ENCODE assay signal across 9 cellular contexts in genomic region chr19:3154447-3154846, GRCh38. TPM values are rescaled to one million over a fixed set of nuclear protein-coding genes. Genes with fewer than 3 reads are reported as not detected.
DNase-seq lines count a peak whose midpoint lies in the region; ATAC-seq and TF ChIP-seq lines count a peak whose summit lies in the region.
"Not testable (repeated sequence)": the region's sequence is repeated elsewhere in the genome, so short reads cannot be mapped to it uniquely, and the experiment has no call there.
"Had no signal": no experiment of that assay in that cellular context is flagged by ENCODE, and none has a peak within 500 bp of the region (broad histone marks: within the 10 kb centered on the region; RNA-seq: fewer than 3 reads in every experiment).

No MANE protein-coding gene starts in this region.

- 68% methylated on average over 3 of the region's 3 CpGs for WGBS in SK-N-SH (ENCODE audit: low lambda C conversion rate)
- 67% methylated on average over 1 of the region's 3 CpGs for whole genome bisulfite sequencing in mammary epithelial cell (ENCODE audit: low coverage, missing lambda C conversion rate)
- 87 to 92% (median 89%) methylated on average over 3 of the region's 3 CpGs for WGBS in heart left ventricle, 4 donors

- TF ChIP-seq CTCF in A673 (conservative IDR thresholded peaks at IDR 0.05; ENCODE audit: low read depth, low read length); DOHH2 (IDR thresholded peaks at IDR 0.05; ENCODE audit: low read depth, low read length, poor library complexity, severe bottlenecking); SK-N-SH (IDR thresholded peaks at IDR 0.05); mammary epithelial cell (conservative IDR thresholded peaks at IDR 0.05 in 1 of 2, IDR thresholded peaks at IDR 0.05 in 1 of 2; ENCODE audit: extremely low read depth in 1 of 2, insufficient read depth in 1 of 2, low read depth in 1 of 2, low read length in 2 of 2); heart left ventricle (IDR thresholded peaks at IDR 0.05); neutrophil (IDR thresholded peaks at IDR 0.05): not testable (repeated sequence)

- not testable (repeated sequence) for H3K27me3 ChIP-seq in A673 (replicated peaks; ENCODE audit: insufficient read depth, low read depth, low read length, poor library complexity); DOHH2 (ENCODE audit: control insufficient read depth, low read length); SK-N-SH (ENCODE audit: insufficient read depth); mammary epithelial cell (ENCODE audit: insufficient read depth, low read length); heart left ventricle; neutrophil
- H3K27me3 ChIP-seq in subcutaneous abdominal adipose tissue (ENCODE audit: control insufficient read depth in 5 of 5, insufficient read depth in 4 of 5, low read length in 5 of 5), result peaks cover 0 to 15% (median 3%) of the 10 kb centered on the region in 5 donors

- not testable (repeated sequence) for H3K79me2 ChIP-seq in DOHH2 (ENCODE audit: control insufficient read depth, low read length); SK-N-SH (ENCODE audit: insufficient read depth)
- H3K79me2 ChIP-seq in mammary epithelial cell (ENCODE audit: insufficient read depth, low read length), result peaks cover 45% of the 10 kb centered on the region

- not testable (repeated sequence) for DNase-seq in A673 (ENCODE audit: low spot score); Jurkat, Clone E6-1 (ENCODE audit: low read depth, low spot score); SK-N-SH; mammary epithelial cell; heart left ventricle

- not testable (repeated sequence) for TF ChIP-seq EP300 in SK-N-SH (IDR thresholded peaks at IDR 0.05; ENCODE audit: borderline replicate concordance in 1 of 2, low read depth in 1 of 2, low read length in 1 of 2)

- ATAC-seq in heart left ventricle, result not testable (repeated sequence)

- POLR2A ChIA-PET in A673 (lab: Charles Lee; ENCODE audit: low non-redundant PET); SK-N-SH (lab: Yijun Ruan, JAX): not testable (repeated sequence)

- H3K4me2 ChIP-seq in DOHH2 (ENCODE audit: low read length), result peak overlapping the region; percentile 62
- H3K4me2 ChIP-seq in SK-N-SH, result peak overlapping the region; percentile 57
- H3K4me2 ChIP-seq in mammary epithelial cell (ENCODE audit: insufficient read depth, low read depth, low read length), result peak overlapping the region; percentile 71

- dilution Hi-C loops in mammary epithelial cell (cut with HindIII; ENCODE audit: low sequenced_read_pairs), result not testable (repeated sequence)

- not testable (repeated sequence) for H3K36me3 ChIP-seq in A673 (ENCODE audit: insufficient read depth, low read length, poor library complexity, severe bottlenecking); DOHH2 (ENCODE audit: control insufficient read depth, low read length); SK-N-SH (replicated peaks in 1 of 2; ENCODE audit: control insufficient read depth in 1 of 2, insufficient read depth in 2 of 2, low read length in 1 of 2)
- H3K36me3 ChIP-seq in mammary epithelial cell (ENCODE audit: insufficient read depth, low read length) (peaks cover 13% of the 10 kb centered on the region), heart left ventricle (peaks cover 0 to 36% (median 0%) of the 10 kb centered on the region in 9 donors), neutrophil (peaks cover 44% of the 10 kb centered on the region), subcutaneous abdominal adipose tissue (ENCODE audit: control insufficient read depth in 5 of 5, insufficient read depth in 5 of 5, low read length in 5 of 5) (peaks cover 0 to 24% (median 5%) of the 10 kb centered on the region in 5 donors)

- H4K20me1 ChIP-seq in DOHH2 (ENCODE audit: control insufficient read depth, insufficient read depth, low read depth, low read length); SK-N-SH (ENCODE audit: insufficient read depth); mammary epithelial cell (ENCODE audit: insufficient read depth, low read length): not testable (repeated sequence)

- not testable (repeated sequence) for TF ChIP-seq RAD21 in SK-N-SH (IDR thresholded peaks at IDR 0.05; ENCODE audit: low read length)

- not testable (repeated sequence) for H3F3A ChIP-seq in DOHH2 (ENCODE audit: control insufficient read depth, insufficient read depth); SK-N-SH (replicated peaks; ENCODE audit: insufficient read depth)

- CTCF ChIA-PET in A673 (lab: Charles Lee); SK-N-SH (lab: Yijun Ruan, JAX): not testable (repeated sequence)
- CTCF ChIA-PET in mammary epithelial cell (lab: Charles Lee; ENCODE audit: low non-redundant PET), result interaction anchor here (0.6 kb wide), 1 partner anchor 12 kb away, joined by 3 read pairs; no protein-coding TSS in a partner anchor

- intact Hi-C loops in A673 (cut with micrococcal nuclease; ENCODE audit: unreplicated experiment), result not testable (repeated sequence)
- intact Hi-C loops in mammary epithelial cell (cut with micrococcal nuclease), result loop anchor here (2.0 kb wide), 2 partner anchors 18 to 22 kb away; partner anchors contain the start of gene GNA15
- intact Hi-C loops in heart left ventricle (cut with DNase I), result loop anchor here in 1 of 10 donors (10.0 kb wide), 1 partner anchor 270 kb away; no protein-coding TSS in a partner anchor

- not testable (repeated sequence) for TF ChIP-seq POLR2A in heart left ventricle (IDR thresholded peaks at IDR 0.05)

- not testable (repeated sequence) for BruUV-seq in A673 (replicated peaks; lab: Mats Ljungman, UMichigan)
- BruUV-seq in mammary epithelial cell (replicated peaks; lab: Mats Ljungman, UMichigan), result TSS peak; percentile 73

- not testable (repeated sequence) for H3K9me2 ChIP-seq in DOHH2 (replicated peaks; ENCODE audit: control insufficient read depth, low read length); SK-N-SH

- peak overlapping the region; percentile 71 for H3K9ac ChIP-seq in SK-N-SH
- peak overlapping the region; percentile 70 for H3K9ac ChIP-seq in mammary epithelial cell (ENCODE audit: insufficient read depth, low read length)
- H3K9ac ChIP-seq in subcutaneous abdominal adipose tissue (ENCODE audit: low read length in 5 of 5), result not testable (repeated sequence)

- in situ Hi-C loops in mammary epithelial cell (cut with MboI; ENCODE audit: low sequenced_read_pairs in 2 of 2), result not testable (repeated sequence)

- not testable (repeated sequence) for H3K4me1 ChIP-seq in A673 (ENCODE audit: insufficient read depth, low read length, poor library complexity, severe bottlenecking); SK-N-SH (ENCODE audit: control insufficient read depth in 1 of 2, insufficient read depth in 2 of 2, low read depth in 1 of 2, low read length in 1 of 2); neutrophil (ENCODE audit: control insufficient read depth in 1 of 2, insufficient read depth in 1 of 2, low read depth in 1 of 2, low read length in 1 of 2)
- peaks cover 16% of the 10 kb centered on the region for H3K4me1 ChIP-seq in DOHH2 (ENCODE audit: control insufficient read depth, low read length)
- H3K4me1 ChIP-seq in mammary epithelial cell (ENCODE audit: insufficient read depth, low read length), result peaks cover 31% of the 10 kb centered on the region
- peaks cover 0 to 17% (median 6%) of the 10 kb centered on the region in 12 donors for H3K4me1 ChIP-seq in heart left ventricle
- peaks cover 0 to 18% (median 8%) of the 10 kb centered on the region in 5 donors for H3K4me1 ChIP-seq in subcutaneous abdominal adipose tissue (ENCODE audit: control insufficient read depth in 5 of 5, insufficient read depth in 5 of 5, low read length in 5 of 5)

- H3K9me3 ChIP-seq in A673 (ENCODE audit: low read depth, low read length, poor library complexity, severe bottlenecking); DOHH2 (ENCODE audit: control insufficient read depth, insufficient read depth, low read length); SK-N-SH; mammary epithelial cell (replicated peaks; ENCODE audit: insufficient read depth, low read length); heart left ventricle; neutrophil; subcutaneous abdominal adipose tissue (ENCODE audit: control insufficient read depth in 5 of 5, low read length in 5 of 5): not testable (repeated sequence)

- H3K27ac ChIP-seq in A673 (ENCODE audit: low read depth, low read length, poor library complexity, severe bottlenecking) (peak overlapping the region; percentile 58), SK-N-SH (ENCODE audit: low read depth in 2 of 2, low read length in 1 of 2) (peak overlapping the region in 1 of 2 experiments; percentile 96; a peak in 2 of 4 replicates), mammary epithelial cell (ENCODE audit: insufficient read depth, low read depth, low read length) (peak overlapping the region; percentile 96), heart left ventricle (peak overlapping the region in 11 of 12 donors; percentile 0 to 90 (median 77)), neutrophil (peak overlapping the region; percentile 36), subcutaneous abdominal adipose tissue (ENCODE audit: low read depth, low read length) (peak overlapping the region; percentile 30)
- H3K27ac ChIP-seq in DOHH2 (ENCODE audit: low read depth, low read length), result not testable (repeated sequence)

- not testable (repeated sequence) for H2AFZ ChIP-seq in SK-N-SH (ENCODE audit: low read depth); mammary epithelial cell (ENCODE audit: low read depth, low read length)

- not testable (repeated sequence) for H3K4me3 ChIP-seq in A673 (ENCODE audit: low read depth, low read length, poor library complexity, severe bottlenecking); neutrophil (ENCODE audit: low read depth in 1 of 2, low read length in 1 of 2)
- peak overlapping the region; percentile 54 for H3K4me3 ChIP-seq in DOHH2 (ENCODE audit: low read length)
- H3K4me3 ChIP-seq in Jurkat, Clone E6-1 (ENCODE audit: low read length), result peak overlapping the region; percentile 41
- peak overlapping the region; percentile 8 to 28; a peak in 2 of 4 replicates for H3K4me3 ChIP-seq in SK-N-SH (ENCODE audit: low read depth in 2 of 2, low read length in 1 of 2)
- peak overlapping the region in 1 of 3 experiments; percentile 22 for H3K4me3 ChIP-seq in mammary epithelial cell (replicated peaks in 1 of 3; ENCODE audit: insufficient read depth in 1 of 3, low read depth in 2 of 3, low read length in 3 of 3)
- H3K4me3 ChIP-seq in heart left ventricle, result peak overlapping the region in 4 of 12 donors; percentile 0 to 34 (median 20)
- H3K4me3 ChIP-seq in subcutaneous abdominal adipose tissue (ENCODE audit: low read depth in 1 of 5, low read length in 5 of 5), result peak overlapping the region in 1 of 5 donors; percentile 14

RNA-seq across cellular contexts. Expression of gene GNA15, which starts 18.6 kb away (rescaled TPM):
- total RNA-seq in A673 (2021), result 0.26 TPM in 1 of 2 replicates, not detected in the other
- polyA plus RNA-seq in Jurkat, Clone E6-1 (2012; ENCODE audit: insufficient read depth, insufficient read length), result 53.0 TPM
- 0.05 and 0.13 TPM in 2 replicates for polyA plus RNA-seq in SK-N-SH (2012; rRNA removed)
- 0.03 and 0.04 TPM in 2 replicates for polyA plus RNA-seq in SK-N-SH (2012; cell fraction: cytosol; rRNA removed)
- 0.15 and 0.21 TPM in 2 replicates for polyA plus RNA-seq in SK-N-SH (2012; cell fraction: nucleus; rRNA removed)
- total RNA-seq in mammary epithelial cell, result 100 to 1,000 TPM in 1 of 2 donors, 10 to 100 TPM in 1; 28.7 to 110 TPM
- 57.1 TPM for polyA plus RNA-seq in mammary epithelial cell
- 43.7 TPM for polyA minus RNA-seq in mammary epithelial cell
- 10 to 100 TPM in 1 of 9 donors, 1 to 10 TPM in 8; 1.1 to 15.2 (median 2.1) TPM for total RNA-seq in heart left ventricle
- 1 to 10 TPM in 1 of 2 donors, under 1 TPM in 1; 0.69 to 1.5 TPM for polyA plus RNA-seq in heart left ventricle

RNA-seq across cellular contexts. Expression of gene S1PR4, which starts 24.1 kb away (rescaled TPM):
- total RNA-seq in A673 (2021) (not detected in 2 replicates), mammary epithelial cell (under 1 TPM; 0.67 to 0.94 TPM), heart left ventricle (1 to 10 TPM in 4 of 9 donors, under 1 TPM in 5; 0.35 to 5.5 (median 0.87) TPM)
- not detected for polyA plus RNA-seq in Jurkat, Clone E6-1 (2012; ENCODE audit: insufficient read depth, insufficient read length)
- polyA plus RNA-seq in SK-N-SH (2012; rRNA removed) (not detected in 2 replicates), mammary epithelial cell (0.10 TPM), heart left ventricle (1 to 10 TPM; 1.4 to 1.7 TPM)
- not detected in 2 replicates for polyA plus RNA-seq in SK-N-SH (2012; cell fraction: cytosol; rRNA removed)
- 0.18 and 0.27 TPM in 2 replicates for polyA plus RNA-seq in SK-N-SH (2012; cell fraction: nucleus; rRNA removed)
- polyA minus RNA-seq in mammary epithelial cell, result not detected
- total RNA-seq: kidney epithelial cell had no signal

RNA-seq across cellular contexts. Expression of gene NCLN, which starts 31.3 kb away (rescaled TPM):
- total RNA-seq in A673 (2021) (104 and 122 TPM in 2 replicates), mammary epithelial cell (10 to 100 TPM; 55.5 to 95.3 TPM), heart left ventricle (10 to 100 TPM; 16.7 to 47.5 (median 26.4) TPM)
- polyA plus RNA-seq in Jurkat, Clone E6-1 (2012; ENCODE audit: insufficient read depth, insufficient read length), result 65.8 TPM
- polyA plus RNA-seq in SK-N-SH (2012; rRNA removed) (67.0 and 69.0 TPM in 2 replicates), mammary epithelial cell (91.0 TPM), heart left ventricle (10 to 100 TPM; 20.5 to 67.5 TPM)
- 23.8 and 45.1 TPM in 2 replicates for polyA plus RNA-seq in SK-N-SH (2012; cell fraction: cytosol; rRNA removed)
- 131 and 133 TPM in 2 replicates for polyA plus RNA-seq in SK-N-SH (2012; cell fraction: nucleus; rRNA removed)
- polyA minus RNA-seq in mammary epithelial cell, result 106 TPM
